ENCODE assay signal across 1 cellular context in the genomic region with DNA sequence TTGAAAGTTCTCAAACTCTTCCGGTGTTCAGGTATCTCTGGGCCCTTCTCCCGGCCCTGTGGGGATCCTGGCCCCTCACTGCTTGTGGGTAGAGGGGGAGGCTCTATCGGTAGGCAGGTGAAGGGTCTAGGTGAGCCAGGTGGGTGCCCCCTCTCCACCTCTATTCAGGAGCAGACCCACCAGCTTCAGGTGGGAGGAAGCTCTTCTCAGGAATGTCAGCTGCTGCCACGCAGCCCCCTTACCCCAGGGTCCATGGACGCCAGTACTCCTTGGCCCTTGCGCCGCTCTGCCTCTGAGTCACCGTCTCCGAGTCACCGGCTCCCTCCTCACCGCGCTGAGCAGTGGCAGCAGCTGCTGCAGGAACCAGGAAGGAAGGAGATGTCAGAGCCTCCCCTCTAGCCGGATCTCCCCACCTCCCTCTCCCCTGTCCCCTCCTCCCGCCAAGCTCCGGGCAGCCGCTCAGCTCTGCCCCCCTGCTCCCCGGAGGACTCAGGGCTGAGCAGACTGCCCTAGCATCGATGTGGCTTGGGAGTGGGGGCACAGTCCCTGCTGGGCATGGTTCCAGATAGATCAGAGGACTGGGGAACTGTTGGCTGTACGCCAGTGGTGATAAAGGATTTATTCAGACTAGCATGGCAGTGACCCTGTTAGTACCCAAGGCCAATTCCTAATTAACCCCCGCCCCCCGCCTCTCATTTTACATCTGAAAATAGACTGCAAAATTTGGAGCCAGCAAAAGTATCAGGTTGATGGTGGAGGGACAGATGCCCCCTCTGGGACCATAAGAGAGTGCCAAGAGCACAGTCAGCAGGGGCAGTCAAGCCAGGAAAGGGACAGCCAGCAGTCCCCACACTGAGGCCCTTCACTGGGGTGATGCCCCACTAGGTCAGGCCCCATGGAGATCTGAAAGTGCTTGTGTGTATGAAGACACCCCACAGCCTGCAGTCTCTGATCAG.
A peak's percentile ranks its signal among the peaks of the same experiment; 100 is the strongest.
TF ChIP-seq lines count a peak whose summit lies in the region.

OSBPL7 (minus strand) TSS at position 371 of the 956 bp plus-strand sequence. CDS start 1,516 bp downstream, outside the sequence.

TF ChIP-seq in HepG2, 621 proteins besides CTCF, POLR2A, EP300 and RAD21 (continued from another document and continues in another):
- TF ChIP-seq, protein P1, sequence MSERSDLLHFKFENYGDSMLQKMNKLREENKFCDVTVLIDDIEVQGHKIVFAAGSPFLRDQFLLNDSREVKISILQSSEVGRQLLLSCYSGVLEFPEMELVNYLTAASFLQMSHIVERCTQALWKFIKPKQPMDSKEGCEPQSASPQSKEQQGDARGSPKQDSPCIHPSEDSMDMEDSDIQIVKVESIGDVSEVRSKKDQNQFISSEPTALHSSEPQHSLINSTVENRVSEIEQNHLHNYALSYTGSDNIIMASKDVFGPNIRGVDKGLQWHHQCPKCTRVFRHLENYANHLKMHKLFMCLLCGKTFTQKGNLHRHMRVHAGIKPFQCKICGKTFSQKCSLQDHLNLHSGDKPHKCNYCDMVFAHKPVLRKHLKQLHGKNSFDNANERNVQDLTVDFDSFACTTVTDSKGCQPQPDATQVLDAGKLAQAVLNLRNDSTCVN (CRISPR knock-in tag; IDR thresholded peaks at IDR 0.05; ENCODE audit: borderline replicate concordance) = peak; percentile 57; the same call in 1 of the 2 replicates
- TF ChIP-seq ZBTB1 (CRISPR knock-in tag; IDR thresholded peaks at IDR 0.05; ENCODE audit: borderline replicate concordance) (no peak), ZNF354B (CRISPR knock-in tag; IDR thresholded peaks at IDR 0.05) (no peak), REPIN1 (CRISPR knock-in tag; IDR thresholded peaks at IDR 0.05; ENCODE audit: borderline replicate concordance, low read depth) (peak; percentile 84), ZNF224 (CRISPR knock-in tag; IDR thresholded peaks at IDR 0.05) (no peak), AHDC1 (CRISPR knock-in tag; IDR thresholded peaks at IDR 0.05; ENCODE audit: borderline replicate concordance) (no peak), PHF21A (CRISPR knock-in tag; IDR thresholded peaks at IDR 0.05) (no peak), NAIF1 (CRISPR knock-in tag; IDR thresholded peaks at IDR 0.05; ENCODE audit: borderline replicate concordance) (no peak), NFKBIZ (CRISPR knock-in tag; IDR thresholded peaks at IDR 0.05) (peak; percentile 67; the same call in 1 of the 2 replicates), FLYWCH1 (CRISPR knock-in tag; IDR thresholded peaks at IDR 0.05) (no peak), ZNF83 (CRISPR knock-in tag; IDR thresholded peaks at IDR 0.05; ENCODE audit: borderline replicate concordance) (no peak), MYC (CRISPR knock-in tag; IDR thresholded peaks at IDR 0.05; ENCODE audit: borderline replicate concordance) (peak; percentile 53; the same call in 1 of the 2 replicates), TAF15 (IDR thresholded peaks at IDR 0.05; ENCODE audit: low read depth, low read length, poor library complexity, severe bottlenecking) (no peak), ZNF12 (CRISPR knock-in tag; IDR thresholded peaks at IDR 0.05) (0 out of 2 replicates have a peak, but pooled peaks have one; percentile 41), ZNF512 (CRISPR knock-in tag; IDR thresholded peaks at IDR 0.05) (no peak), MNT (IDR thresholded peaks at IDR 0.05) (no peak), ZNF205 (CRISPR knock-in tag; IDR thresholded peaks at IDR 0.05) (peak; percentile 36; the same call in 1 of the 2 replicates), KLF6 (CRISPR knock-in tag; IDR thresholded peaks at IDR 0.05) (0 out of 2 replicates have a peak, but pooled peaks have one; percentile 24), KDM5B (CRISPR knock-in tag; IDR thresholded peaks at IDR 0.05; ENCODE audit: borderline replicate concordance) (peak; percentile 80), PTBP1 (IDR thresholded peaks at IDR 0.05; ENCODE audit: low read depth, low read length, poor library complexity, severe bottlenecking) (no peak), ZNF460 (CRISPR knock-in tag; IDR thresholded peaks at IDR 0.05; ENCODE audit: borderline replicate concordance) (peak; percentile 31; the same call in 1 of the 2 replicates), ZBTB20 (CRISPR knock-in tag; IDR thresholded peaks at IDR 0.05; ENCODE audit: borderline replicate concordance, low read depth) (no peak), MAFK (conservative IDR thresholded peaks at IDR 0.05 in 1 of 2, IDR thresholded peaks at IDR 0.05 in 1 of 2; ENCODE audit: low read length in 2 of 2) (no peak), ZNF296 (CRISPR knock-in tag; conservative IDR thresholded peaks at IDR 0.05) (no peak), ZNF510 (CRISPR knock-in tag; IDR thresholded peaks at IDR 0.05; ENCODE audit: low read depth) (no peak), DPF2 (CRISPR knock-in tag; IDR thresholded peaks at IDR 0.05; ENCODE audit: borderline replicate concordance, low read depth) (no peak), ZNF746 (CRISPR knock-in tag; IDR thresholded peaks at IDR 0.05) (no peak)
- TF ChIP-seq, protein P2, sequence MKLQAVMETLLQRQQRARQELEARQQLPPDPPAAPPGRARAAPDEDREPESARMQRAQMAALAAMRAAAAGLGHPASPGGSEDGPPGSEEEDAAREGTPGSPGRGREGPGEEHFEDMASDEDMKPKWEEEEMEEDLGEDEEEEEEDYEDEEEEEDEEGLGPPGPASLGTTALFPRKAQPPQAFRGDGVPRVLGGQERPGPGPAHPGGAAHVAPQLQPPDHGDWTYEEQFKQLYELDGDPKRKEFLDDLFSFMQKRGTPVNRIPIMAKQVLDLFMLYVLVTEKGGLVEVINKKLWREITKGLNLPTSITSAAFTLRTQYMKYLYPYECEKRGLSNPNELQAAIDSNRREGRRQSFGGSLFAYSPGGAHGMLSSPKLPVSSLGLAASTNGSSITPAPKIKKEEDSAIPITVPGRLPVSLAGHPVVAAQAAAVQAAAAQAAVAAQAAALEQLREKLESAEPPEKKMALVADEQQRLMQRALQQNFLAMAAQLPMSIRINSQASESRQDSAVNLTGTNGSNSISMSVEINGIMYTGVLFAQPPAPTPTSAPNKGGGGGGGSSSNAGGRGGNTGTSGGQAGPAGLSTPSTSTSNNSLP (IDR thresholded peaks at IDR 0.05; ENCODE audit: low read depth, low read length) = no peak
- TF ChIP-seq, protein P3, sequence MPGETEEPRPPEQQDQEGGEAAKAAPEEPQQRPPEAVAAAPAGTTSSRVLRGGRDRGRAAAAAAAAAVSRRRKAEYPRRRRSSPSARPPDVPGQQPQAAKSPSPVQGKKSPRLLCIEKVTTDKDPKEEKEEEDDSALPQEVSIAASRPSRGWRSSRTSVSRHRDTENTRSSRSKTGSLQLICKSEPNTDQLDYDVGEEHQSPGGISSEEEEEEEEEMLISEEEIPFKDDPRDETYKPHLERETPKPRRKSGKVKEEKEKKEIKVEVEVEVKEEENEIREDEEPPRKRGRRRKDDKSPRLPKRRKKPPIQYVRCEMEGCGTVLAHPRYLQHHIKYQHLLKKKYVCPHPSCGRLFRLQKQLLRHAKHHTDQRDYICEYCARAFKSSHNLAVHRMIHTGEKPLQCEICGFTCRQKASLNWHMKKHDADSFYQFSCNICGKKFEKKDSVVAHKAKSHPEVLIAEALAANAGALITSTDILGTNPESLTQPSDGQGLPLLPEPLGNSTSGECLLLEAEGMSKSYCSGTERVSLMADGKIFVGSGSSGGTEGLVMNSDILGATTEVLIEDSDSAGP (CRISPR knock-in tag; IDR thresholded peaks at IDR 0.05; ENCODE audit: borderline replicate concordance) = peak; percentile 68; the same call in 1 of the 2 replicates
- TF ChIP-seq, protein P4, sequence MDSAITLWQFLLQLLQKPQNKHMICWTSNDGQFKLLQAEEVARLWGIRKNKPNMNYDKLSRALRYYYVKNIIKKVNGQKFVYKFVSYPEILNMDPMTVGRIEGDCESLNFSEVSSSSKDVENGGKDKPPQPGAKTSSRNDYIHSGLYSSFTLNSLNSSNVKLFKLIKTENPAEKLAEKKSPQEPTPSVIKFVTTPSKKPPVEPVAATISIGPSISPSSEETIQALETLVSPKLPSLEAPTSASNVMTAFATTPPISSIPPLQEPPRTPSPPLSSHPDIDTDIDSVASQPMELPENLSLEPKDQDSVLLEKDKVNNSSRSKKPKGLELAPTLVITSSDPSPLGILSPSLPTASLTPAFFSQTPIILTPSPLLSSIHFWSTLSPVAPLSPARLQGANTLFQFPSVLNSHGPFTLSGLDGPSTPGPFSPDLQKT (CRISPR knock-in tag; IDR thresholded peaks at IDR 0.05; ENCODE audit: borderline replicate concordance) = no peak
- TF ChIP-seq, protein P5, sequence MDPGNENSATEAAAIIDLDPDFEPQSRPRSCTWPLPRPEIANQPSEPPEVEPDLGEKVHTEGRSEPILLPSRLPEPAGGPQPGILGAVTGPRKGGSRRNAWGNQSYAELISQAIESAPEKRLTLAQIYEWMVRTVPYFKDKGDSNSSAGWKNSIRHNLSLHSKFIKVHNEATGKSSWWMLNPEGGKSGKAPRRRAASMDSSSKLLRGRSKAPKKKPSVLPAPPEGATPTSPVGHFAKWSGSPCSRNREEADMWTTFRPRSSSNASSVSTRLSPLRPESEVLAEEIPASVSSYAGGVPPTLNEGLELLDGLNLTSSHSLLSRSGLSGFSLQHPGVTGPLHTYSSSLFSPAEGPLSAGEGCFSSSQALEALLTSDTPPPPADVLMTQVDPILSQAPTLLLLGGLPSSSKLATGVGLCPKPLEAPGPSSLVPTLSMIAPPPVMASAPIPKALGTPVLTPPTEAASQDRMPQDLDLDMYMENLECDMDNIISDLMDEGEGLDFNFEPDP (CRISPR knock-in tag; conservative IDR thresholded peaks at IDR 0.05) = no peak
- TF ChIP-seq, protein P6, sequence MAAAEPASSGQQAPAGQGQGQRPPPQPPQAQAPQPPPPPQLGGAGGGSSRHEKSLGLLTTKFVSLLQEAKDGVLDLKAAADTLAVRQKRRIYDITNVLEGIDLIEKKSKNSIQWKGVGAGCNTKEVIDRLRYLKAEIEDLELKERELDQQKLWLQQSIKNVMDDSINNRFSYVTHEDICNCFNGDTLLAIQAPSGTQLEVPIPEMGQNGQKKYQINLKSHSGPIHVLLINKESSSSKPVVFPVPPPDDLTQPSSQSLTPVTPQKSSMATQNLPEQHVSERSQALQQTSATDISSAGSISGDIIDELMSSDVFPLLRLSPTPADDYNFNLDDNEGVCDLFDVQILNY (CRISPR knock-in tag; conservative IDR thresholded peaks at IDR 0.05) = 0 out of 2 replicates have a peak, but pooled peaks have one; percentile 67
- TF ChIP-seq, protein P7, sequence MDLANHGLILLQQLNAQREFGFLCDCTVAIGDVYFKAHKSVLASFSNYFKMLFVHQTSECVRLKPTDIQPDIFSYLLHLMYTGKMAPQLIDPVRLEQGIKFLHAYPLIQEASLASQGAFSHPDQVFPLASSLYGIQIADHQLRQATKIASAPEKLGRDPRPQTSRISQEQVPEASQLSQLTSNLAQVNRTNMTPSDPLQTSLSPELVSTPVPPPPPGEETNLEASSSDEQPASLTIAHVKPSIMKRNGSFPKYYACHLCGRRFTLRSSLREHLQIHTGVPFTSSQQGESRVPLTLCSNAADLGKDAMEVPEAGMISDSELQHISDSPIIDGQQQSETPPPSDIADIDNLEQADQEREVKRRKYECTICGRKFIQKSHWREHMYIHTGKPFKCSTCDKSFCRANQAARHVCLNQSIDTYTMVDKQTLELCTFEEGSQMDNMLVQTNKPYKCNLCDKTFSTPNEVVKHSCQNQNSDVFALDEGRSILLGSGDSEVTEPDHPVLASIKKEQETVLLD (CRISPR knock-in tag; IDR thresholded peaks at IDR 0.05; ENCODE audit: low read depth) = no peak
